Comparison of ENCODE assay signal across 10 cellular contexts in the genomic region with DNA sequence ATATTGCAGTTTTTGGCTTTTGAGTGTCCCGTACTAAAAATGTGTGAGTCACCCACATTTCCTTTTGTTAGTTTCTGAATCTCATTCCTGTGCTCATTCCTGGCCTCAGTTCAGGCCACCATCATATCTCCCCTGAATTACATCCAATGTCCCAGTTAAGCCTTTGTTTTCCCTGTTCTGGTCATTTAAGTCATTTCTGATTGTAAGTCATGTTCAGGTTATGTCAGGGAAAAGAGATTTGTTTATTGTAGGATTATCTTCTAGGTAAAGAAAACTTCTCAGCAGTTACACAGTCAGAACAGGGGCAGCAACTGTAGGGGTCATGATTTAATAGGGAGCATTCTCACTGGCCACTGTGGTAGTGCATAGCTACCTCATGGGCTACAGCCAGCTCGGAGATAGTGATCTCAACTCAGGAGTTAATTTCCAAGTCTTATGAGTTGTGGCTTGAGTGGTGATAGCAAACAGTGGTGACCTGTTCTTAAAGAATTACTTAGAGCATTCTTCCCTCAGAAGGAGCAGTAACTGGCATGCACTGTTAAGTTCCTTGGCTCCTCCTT. TPM values are rescaled to one million over a fixed set of nuclear protein-coding genes. Genes with fewer than 3 reads are reported as not detected.
DNase-seq lines count a peak whose midpoint lies in the region; ATAC-seq and TF ChIP-seq lines count a peak whose summit lies in the region.
"Had no signal": no experiment of that assay in that cellular context is flagged by ENCODE, and none has a peak within 500 bp of the region (broad histone marks: within the 10 kb centered on the region; RNA-seq: fewer than 3 reads in every experiment).

No MANE protein-coding gene starts in this region.

- peaks cover 20% of the 10 kb centered on the region for H3K4me1 ChIP-seq in CD4-positive, alpha-beta memory T cell (ENCODE audit: insufficient read depth, low read length)

- in situ Hi-C loops in astrocyte of the cerebellum (cut with HindIII; ENCODE audit: low sequenced_read_pairs): loop anchor here (5.0 kb wide), 1 partner anchor 77 kb away; no protein-coding TSS in a partner anchor

- TF ChIP-seq CTCF in astrocyte of the cerebellum (IDR thresholded peaks at IDR 0.05; ENCODE audit: low read depth, low read length, missing control alignments): peak; percentile 13

- H3K36me3 ChIP-seq in CD4-positive, alpha-beta memory T cell (ENCODE audit: insufficient read depth, low read length): peaks cover 50% of the 10 kb centered on the region

- H3K9me3 Mint-ChIP-seq in CD4-positive, alpha-beta memory T cell: no peaks in the 10 kb centered on the region
- H3K9me3 Mint-ChIP-seq: activated naive CD4-positive, alpha-beta T cell treated with anti-CD3 and anti-CD28 coated beads, Interleukin-2, amount 10 ng/mL, durations not matched to agents 7 days and 5 days had no signal

- no peak overlapping the region for H3K27ac ChIP-seq in CD4-positive, alpha-beta memory T cell (ENCODE audit: low read depth, low read length)

- H3K4me1 Mint-ChIP-seq in CD4-positive, alpha-beta memory T cell: peaks cover 30 to 58% (median 41%) of the 10 kb centered on the region in 4 donors

- DNase-seq in Right ventricle myocardium superior (no peak), Right ventricle myocardium inferior (ENCODE audit: missing footprints) (no peak), astrocyte of the cerebellum (ENCODE audit: low read depth) (peak; percentile 93), kidney tubule cell (ENCODE audit: low spot score) (peak; percentile 96)
- DNase-seq in CD4-positive, alpha-beta memory T cell: no peak
- DNase-seq: activated naive CD4-positive, alpha-beta T cell treated with anti-CD3 and anti-CD28 coated beads, Interleukin-2, amount 10 ng/mL, durations not matched to agents 7 days and 5 days; C1 segment of cervical spinal cord had no signal

- ATAC-seq in Right ventricle myocardium superior (ENCODE audit: poor library complexity) (peak; percentile 53), Right ventricle myocardium inferior (no peak), HG02588 (IDR thresholded peaks at IDR 0.05; ENCODE audit: unreplicated experiment) (no peak), GM19452 (IDR thresholded peaks at IDR 0.05; ENCODE audit: unreplicated experiment) (no peak), GM19023 (IDR thresholded peaks at IDR 0.05; ENCODE audit: unreplicated experiment) (no peak)

- no peak overlapping the region for H3K4me3 ChIP-seq in astrocyte of the cerebellum (ENCODE audit: low read depth, low read length)
- no peak overlapping the region for H3K4me3 ChIP-seq in CD4-positive, alpha-beta memory T cell (ENCODE audit: low read length in 2 of 2)

- no peaks in the 10 kb centered on the region for H3K27me3 ChIP-seq in CD4-positive, alpha-beta memory T cell (ENCODE audit: insufficient read depth, low read length)

- H3K36me3 Mint-ChIP-seq in CD4-positive, alpha-beta memory T cell: peaks cover 65 to 89% of the 10 kb centered on the region in 2 donors

- H3K27me3 Mint-ChIP-seq in CD4-positive, alpha-beta memory T cell: no peaks in the 10 kb centered on the region
- H3K27me3 Mint-ChIP-seq: activated naive CD4-positive, alpha-beta T cell treated with anti-CD3 and anti-CD28 coated beads, Interleukin-2, amount 10 ng/mL, durations not matched to agents 7 days and 5 days had no signal

- H3K4me3 Mint-ChIP-seq in CD4-positive, alpha-beta memory T cell: no peak overlapping the region
- H3K4me3 Mint-ChIP-seq: activated naive CD4-positive, alpha-beta T cell treated with anti-CD3 and anti-CD28 coated beads, Interleukin-2, amount 10 ng/mL, durations not matched to agents 7 days and 5 days had no signal

- POLR2A ChIA-PET in CD4-positive, alpha-beta memory T cell (lab: Charles Lee; ENCODE audit: partially characterized antibody): no interaction called here

- CTCF ChIA-PET in CD4-positive, alpha-beta memory T cell (lab: Charles Lee; ENCODE audit: partially characterized antibody): no interaction called here

- H3K9me3 ChIP-seq in CD4-positive, alpha-beta memory T cell (ENCODE audit: control insufficient read depth in 1 of 2, low read length in 2 of 2): no peaks in the 10 kb centered on the region

- intact Hi-C loops in Right ventricle myocardium superior (cut with DNase I) (no loop called here), Right ventricle myocardium inferior (cut with DNase I) (loop anchor here (10.0 kb wide), 1 partner anchor 385 kb away; no protein-coding TSS in a partner anchor)
- intact Hi-C loops in CD4-positive, alpha-beta memory T cell (cut with micrococcal nuclease): no loop called here

- H3K27ac Mint-ChIP-seq in CD4-positive, alpha-beta memory T cell: peak overlapping the region in 3 of 7 donors; percentile 18 to 56 (median 25)
- H3K27ac Mint-ChIP-seq: activated naive CD4-positive, alpha-beta T cell treated with anti-CD3 and anti-CD28 coated beads, Interleukin-2, amount 10 ng/mL, durations not matched to agents 7 days and 5 days had no signal

RNA-seq across cellular contexts. Expression of a gene that starts 6.7 kb away (rescaled TPM):
- 24.9 TPM for total RNA-seq in Right ventricle myocardium superior
- total RNA-seq in Right ventricle myocardium inferior: 26.5 TPM
- total RNA-seq in CD4-positive, alpha-beta memory T cell: 10 to 100 TPM; 66.5 to 66.6 TPM
- 10 to 100 TPM; 71.2 to 74.9 TPM for polyA plus RNA-seq in CD4-positive, alpha-beta memory T cell

RNA-seq across cellular contexts. Expression of a gene that starts 34.4 kb away (rescaled TPM):
- total RNA-seq in Right ventricle myocardium superior (18.8 TPM), Right ventricle myocardium inferior (19.7 TPM)
- total RNA-seq in CD4-positive, alpha-beta memory T cell: 1 to 10 TPM; 2.7 to 4.3 TPM
- 1 to 10 TPM in 1 of 2 donors, under 1 TPM in 1; 0.38 to 1.1 TPM for polyA plus RNA-seq in CD4-positive, alpha-beta memory T cell

Comparison
In these comparisons a context has a peak if more than half of its experiments do, and no peak if none do; other contexts are left out.
1. DNase-seq: peak in astrocyte of the cerebellum (single experiment) and kidney tubule cell (single experiment); none in Right ventricle myocardium superior (single experiment), Right ventricle myocardium inferior (single experiment) and CD4-positive, alpha-beta memory T cell (0 of 5).